Comparison of ENCODE assay signal across 20 cellular contexts in the genomic region with DNA sequence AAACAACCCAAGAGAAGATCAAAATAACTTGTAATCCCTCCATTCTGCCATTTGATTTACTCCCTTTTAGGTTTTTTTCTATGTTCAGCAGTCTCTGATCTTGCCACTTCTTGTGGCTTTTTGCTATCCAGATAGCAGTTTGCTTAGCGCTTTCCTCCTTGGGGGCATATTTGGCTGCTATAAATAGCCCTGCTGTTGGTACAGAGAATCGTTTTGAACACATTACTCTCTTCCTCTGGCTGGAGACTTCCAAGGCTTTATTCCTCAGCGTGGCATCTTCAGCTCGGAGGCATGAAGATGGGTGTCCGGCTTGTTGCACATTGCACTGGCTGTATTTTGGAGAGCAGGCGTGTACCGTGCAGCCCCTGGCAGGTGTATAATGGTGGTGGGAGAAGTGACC. TPM values are rescaled to one million over a fixed set of nuclear protein-coding genes. Genes with fewer than 3 reads are reported as not detected.
DNase-seq lines count a peak whose midpoint lies in the region; ATAC-seq, FAIRE-seq and TF ChIP-seq lines count a peak whose summit lies in the region.
"Had no signal": no experiment of that assay in that cellular context is flagged by ENCODE, and none has a peak within 500 bp of the region (broad histone marks: within the 10 kb centered on the region; RNA-seq: fewer than 3 reads in every experiment).

No MANE protein-coding gene starts in this region.

- intact Hi-C loops in sigmoid colon (cut with DNase I): no loop called here

- H3K79me2 ChIP-seq in trophoblast cell (ENCODE audit: control insufficient read depth, insufficient read depth, low read length, poor library complexity): no peaks in the 10 kb centered on the region

- H3K4me3 Mint-ChIP-seq in endothelial cell (ENCODE audit: unreplicated experiment): no peak overlapping the region
- H3K4me3 Mint-ChIP-seq: CD8-positive, alpha-beta memory T cell had no signal

- H3K4me1 Mint-ChIP-seq in endothelial cell (ENCODE audit: unreplicated experiment): no peaks in the 10 kb centered on the region
- H3K4me1 Mint-ChIP-seq: CD8-positive, alpha-beta memory T cell had no signal

- TF ChIP-seq EP300 in sigmoid colon (IDR thresholded peaks at IDR 0.05): no peak

- WGBS in sigmoid colon, 2 donors: 60 to 63% methylated on average over 7 of the region's 7 CpGs
- WGBS in trophoblast cell (ENCODE audit: extremely low coverage, insufficient coverage, insufficient read length): no CpG with 5 or more reads among the region's 7 CpGs

- no peak overlapping the region for H3K23ac ChIP-seq in trophoblast cell (ENCODE audit: low read length)

- H3K9me3 ChIP-seq in sigmoid colon: no peaks in the 10 kb centered on the region
- peaks cover 2% of the 10 kb centered on the region for H3K9me3 ChIP-seq in trophoblast cell (ENCODE audit: insufficient read depth, low read depth, low read length)
- H3K9me3 ChIP-seq: BE2C, HAP-1 had no signal

- no peak for FAIRE-seq in urothelium cell line (lab: Jason Lieb, UNC)
- FAIRE-seq: GM19239 had no signal

- peak overlapping the region; percentile 44 to 95 (median 82) for H3K27ac ChIP-seq in sigmoid colon
- H3K27ac ChIP-seq in trophoblast cell (ENCODE audit: low read depth, low read length): no peak overlapping the region
- H3K27ac ChIP-seq: RWPE1 had no signal

- no peak for TF ChIP-seq POLR2A in sigmoid colon (IDR thresholded peaks at IDR 0.05)

- H3K27me3 ChIP-seq in sigmoid colon: no peaks in the 10 kb centered on the region
- H3K27me3 ChIP-seq in trophoblast cell (ENCODE audit: insufficient read depth, low read length): no peaks in the 10 kb centered on the region
- H3K27me3 ChIP-seq: BE2C had no signal

- no peak overlapping the region for H3K18ac ChIP-seq in trophoblast cell (ENCODE audit: low read length)

- no peak for ATAC-seq in HG03175 (IDR thresholded peaks at IDR 0.05; ENCODE audit: unreplicated experiment)

- no peaks in the 10 kb centered on the region for H3K9me3 Mint-ChIP-seq in endothelial cell (ENCODE audit: unreplicated experiment)

- no peak overlapping the region for H3K4me2 ChIP-seq in trophoblast cell (ENCODE audit: low read length)

- H2BK12ac ChIP-seq in trophoblast cell (ENCODE audit: low read length): no peak overlapping the region

- no peak overlapping the region for H3K9ac ChIP-seq in trophoblast cell (ENCODE audit: low read length)

- peaks cover 0 to 71% (median 51%) of the 10 kb centered on the region in 4 donors for H3K4me1 ChIP-seq in sigmoid colon
- H3K4me1 ChIP-seq in trophoblast cell (ENCODE audit: control insufficient read depth in 1 of 2, insufficient read depth in 2 of 2, low read length in 2 of 2): peaks cover 0 to 3% of the 10 kb centered on the region in 2 experiments
- H3K4me1 ChIP-seq: HAP-1 had no signal

- H3K4ac ChIP-seq in trophoblast cell (ENCODE audit: low read depth, low read length): no peak overlapping the region

- no peak overlapping the region for H2AK5ac ChIP-seq in trophoblast cell (ENCODE audit: low read length)

- H3K27ac Mint-ChIP-seq in endothelial cell (ENCODE audit: unreplicated experiment): no peak overlapping the region
- H3K27ac Mint-ChIP-seq: CD8-positive, alpha-beta memory T cell had no signal

- no peak overlapping the region for H2AFZ ChIP-seq in trophoblast cell (ENCODE audit: insufficient read depth, low read length, poor library complexity)

- H3K36me3 ChIP-seq in sigmoid colon (peaks cover 0 to 37% (median 15%) of the 10 kb centered on the region in 4 donors), trophoblast cell (ENCODE audit: control insufficient read depth in 1 of 2, insufficient read depth in 2 of 2, low read length in 2 of 2) (peaks cover 0 to 6% of the 10 kb centered on the region in 2 experiments)
- H3K36me3 ChIP-seq: BE2C, HAP-1 had no signal

- H4K91ac ChIP-seq in trophoblast cell (ENCODE audit: low read depth, low read length): no peak overlapping the region

- TF ChIP-seq CTCF in sigmoid colon (IDR thresholded peaks at IDR 0.05) (no peak), endothelial cell (IDR thresholded peaks at IDR 0.05; ENCODE audit: unreplicated experiment) (no peak)

- no peak overlapping the region for H2BK120ac ChIP-seq in trophoblast cell (ENCODE audit: insufficient read depth, low read length, poor library complexity)

- peak; percentile 53 for DNase-seq in RPMI7951 (ENCODE audit: low read depth)
- peak; percentile 66 for DNase-seq in foreskin melanocyte
- DNase-seq in sigmoid colon: no peak
- DNase-seq in trophoblast cell: no peak
- no peak for DNase-seq in endothelial cell (ENCODE audit: low spot score)
- DNase-seq in urothelium cell line (ENCODE audit: low spot score): no peak
- DNase-seq: BE2C; CD8-positive, alpha-beta memory T cell; DMS153; KBM-7; NCI-H1048; NCI-H146; NCI-H2081 treated with DMSO at 0.1 percent for 48 hours; NCI-H345; NCI-H526 treated with DMSO at 0.1 percent for 48 hours had no signal

- H3K4me3 ChIP-seq in sigmoid colon (no peak overlapping the region), trophoblast cell (ENCODE audit: low read depth, low read length) (no peak overlapping the region)
- H3K4me3 ChIP-seq: HAP-1 had no signal

- no peak overlapping the region for H3K14ac ChIP-seq in trophoblast cell (ENCODE audit: low read length)

- no peaks in the 10 kb centered on the region for H3K79me1 ChIP-seq in trophoblast cell (ENCODE audit: low read length)

- no peak overlapping the region for H2BK5ac ChIP-seq in trophoblast cell (ENCODE audit: low read depth, low read length, poor library complexity)

- H4K12ac ChIP-seq in trophoblast cell (ENCODE audit: low read depth, low read length): no peak overlapping the region

- peaks cover 1% of the 10 kb centered on the region for H3K27me3 Mint-ChIP-seq in endothelial cell (ENCODE audit: unreplicated experiment)

- no peak overlapping the region for H4K8ac ChIP-seq in trophoblast cell (ENCODE audit: low read depth, low read length)

- H3K36me3 Mint-ChIP-seq in endothelial cell (ENCODE audit: low read depth, unreplicated experiment): peaks cover 13% of the 10 kb centered on the region
- H3K36me3 Mint-ChIP-seq: CD8-positive, alpha-beta memory T cell had no signal

RNA-seq across cellular contexts. Expression of a gene that starts 38.6 kb away (rescaled TPM):
- under 0.01 and 0.78 TPM in 2 replicates for total RNA-seq in RPMI7951 (2014; rRNA removed; shearing (Covaris generic))
- total RNA-seq in sigmoid colon (100 to 1,000 TPM in 1 of 4 donors, 10 to 100 TPM in 2, 1 to 10 TPM in 1; 8.2 to 106 (median 35.7) TPM), endothelial cell (ENCODE audit: unreplicated experiment) (29.6 TPM)
- 10 to 100 TPM in 1 of 3 donors, 1 to 10 TPM in 2; 3.6 to 44.0 (median 6.0) TPM for polyA plus RNA-seq in sigmoid colon
- polyA plus RNA-seq in trophoblast cell (2013): 3.2 and 3.6 TPM in 2 replicates
- total RNA-seq: CD8-positive, alpha-beta memory T cell; OCI-LY7 had no signal
- polyA plus RNA-seq: CD8-positive, alpha-beta memory T cell had no signal

Comparison
In these comparisons a context has a peak if more than half of its experiments do, and no peak if none do; other contexts are left out.
1. DNase-seq: peak in RPMI7951 (single experiment) and foreskin melanocyte (single experiment); none in sigmoid colon (single experiment), trophoblast cell (0 of 2), endothelial cell (single experiment) and urothelium cell line (single experiment).